1 cellular context compared by ENCODE assay signal in the genomic region with DNA sequence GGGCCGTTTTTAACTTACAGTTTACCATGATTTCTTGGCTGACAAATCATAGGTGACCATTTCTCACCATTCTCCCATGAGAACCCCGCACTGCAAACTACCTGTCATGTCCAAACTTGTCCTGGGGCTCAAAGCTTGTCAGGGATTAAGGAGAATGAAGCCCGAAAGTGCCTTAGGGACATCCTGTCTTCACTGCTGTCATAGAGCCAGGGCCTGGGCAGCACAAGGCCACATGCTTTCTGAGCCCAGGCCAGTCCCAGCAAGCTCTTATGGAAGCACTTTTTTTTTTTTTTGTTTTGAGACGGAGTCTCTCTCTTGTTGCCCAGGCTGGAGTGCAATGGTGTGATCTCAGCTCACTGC.
TF ChIP-seq lines count a peak whose summit lies in the region.

No MANE protein-coding gene starts in this region.

TF ChIP-seq in A549, 52 proteins besides CTCF, POLR2A, EP300 and RAD21 (continued from another document):
- TF ChIP-seq HMGXB4 (CRISPR knock-in tag; IDR thresholded peaks at IDR 0.05; ENCODE audit: borderline replicate concordance) (no peak), CEBPB (IDR thresholded peaks at IDR 0.05) (no peak)
